In the genomic region with DNA sequence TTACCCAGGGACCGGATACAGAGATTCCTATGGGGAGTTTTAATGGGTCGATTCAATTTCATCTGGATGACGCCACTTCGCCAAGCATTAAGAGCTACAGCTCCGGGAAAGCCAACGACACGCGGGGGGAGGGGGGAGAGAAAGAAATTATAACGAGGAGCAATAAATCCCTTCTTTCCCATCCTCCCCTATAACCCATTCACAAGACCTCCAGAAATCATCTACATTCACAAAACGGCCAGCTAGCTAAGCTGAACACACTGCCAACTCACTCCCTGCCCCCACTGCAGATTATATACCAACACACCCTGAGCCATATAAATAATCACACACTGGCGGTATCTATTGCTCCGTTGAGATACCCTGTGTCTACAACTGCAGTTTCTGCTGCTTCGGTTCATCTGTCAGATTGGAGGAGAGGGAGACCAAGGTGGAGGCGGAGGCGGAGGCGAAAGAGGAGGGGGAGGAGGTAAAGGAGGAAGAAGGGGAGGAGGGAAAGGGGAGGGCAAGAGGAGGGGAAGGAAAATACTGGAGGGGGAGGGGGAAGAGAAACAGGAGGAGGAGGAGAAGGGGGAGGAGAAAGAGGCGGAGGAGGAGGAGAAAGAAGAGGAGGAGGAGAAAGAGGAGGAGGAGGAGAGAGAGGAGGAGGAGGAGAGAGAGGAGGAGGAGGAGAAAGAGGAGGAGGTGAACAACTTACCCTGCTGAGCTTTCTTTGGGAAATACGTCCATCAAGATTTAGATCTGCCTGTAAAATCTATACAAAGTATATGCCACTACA, we compare ENCODE assay signal across 8 cellular contexts.
DNase-seq lines count a peak whose midpoint lies in the region; ATAC-seq and TF ChIP-seq lines count a peak whose summit lies in the region.

No MANE protein-coding gene starts in this region.

- ATAC-seq in DND-41 (ENCODE audit: insufficient read depth, low read depth), result peak; percentile 89
- no peak for ATAC-seq in GM21381 (IDR thresholded peaks at IDR 0.05; ENCODE audit: unreplicated experiment)

- no peaks in the 10 kb centered on the region for H3K36me3 ChIP-seq in DND-41 (ENCODE audit: insufficient read depth, low read length)
- no peaks in the 10 kb centered on the region for H3K36me3 ChIP-seq in esophagus (ENCODE audit: control insufficient read depth in 2 of 2, insufficient read depth in 2 of 2, low read length in 1 of 2)
- H3K36me3 ChIP-seq in muscle layer of duodenum (ENCODE audit: control insufficient read depth in 1 of 2, insufficient read depth in 2 of 2, low read length in 2 of 2), result no peaks in the 10 kb centered on the region
- no peaks in the 10 kb centered on the region for H3K36me3 ChIP-seq in tibial artery

- H3K9me3 ChIP-seq in DND-41 (ENCODE audit: insufficient read depth, low read length, severe bottlenecking) (no peaks in the 10 kb centered on the region), esophagus (ENCODE audit: control insufficient read depth in 2 of 2, insufficient read depth in 1 of 2, low read depth in 1 of 2, low read length in 1 of 2) (no peaks in the 10 kb centered on the region), muscle layer of duodenum (ENCODE audit: control insufficient read depth in 1 of 2, low read length in 2 of 2) (no peaks in the 10 kb centered on the region), tibial artery (no peaks in the 10 kb centered on the region)

- peak overlapping the region; percentile 20 to 62; a peak in 3 of 4 replicates for H3K4me3 ChIP-seq in DND-41 (ENCODE audit: low read depth in 1 of 2, low read length in 2 of 2)
- H3K4me3 ChIP-seq in esophagus (ENCODE audit: low read depth in 1 of 2, low read length in 2 of 2), result peak overlapping the region; percentile 41 to 59
- H3K4me3 ChIP-seq in muscle layer of duodenum (ENCODE audit: low read depth in 1 of 2, low read length in 2 of 2), result peak overlapping the region; percentile 66 to 68
- peak overlapping the region; percentile 53 to 56 for H3K4me3 ChIP-seq in tibial artery

- WGBS in esophagus, 2 donors, result 27 to 35% methylated on average over 17 of the region's 18 CpGs

- H3K9ac ChIP-seq in DND-41 (ENCODE audit: low read depth, low read length), result peak overlapping the region; percentile 39

- no peaks in the 10 kb centered on the region for H3K27me3 ChIP-seq in DND-41 (ENCODE audit: insufficient read depth, low read length, poor library complexity)
- no peaks in the 10 kb centered on the region for H3K27me3 ChIP-seq in esophagus (ENCODE audit: control insufficient read depth in 1 of 2, insufficient read depth in 2 of 2, low read length in 2 of 2)
- no peaks in the 10 kb centered on the region for H3K27me3 ChIP-seq in muscle layer of duodenum (ENCODE audit: low read depth, low read length)
- H3K27me3 ChIP-seq in tibial artery, result no peaks in the 10 kb centered on the region

- H3K79me2 ChIP-seq in DND-41 (ENCODE audit: insufficient read depth, low read length), result no peaks in the 10 kb centered on the region

- no peaks in the 10 kb centered on the region for H4K20me1 ChIP-seq in DND-41 (ENCODE audit: insufficient read depth, low read length)

- intact Hi-C loops in tibial artery (cut with DNase I; ENCODE audit: low total_unique reads), result no loop called here

- peak overlapping the region; percentile 72 for H2AFZ ChIP-seq in DND-41 (ENCODE audit: low read depth, low read length)

- H3K27ac ChIP-seq in DND-41 (ENCODE audit: low read length), result peak overlapping the region; percentile 45; the same call in 1 of the 2 replicates
- H3K27ac ChIP-seq in esophagus (ENCODE audit: low read depth in 2 of 2, low read length in 1 of 2), result peak overlapping the region in 1 of 2 donors; percentile 54
- peak overlapping the region; percentile 25 for H3K27ac ChIP-seq in muscle layer of duodenum (ENCODE audit: low read length)
- H3K27ac ChIP-seq in tibial artery, result peak overlapping the region; percentile 63 to 65

- H3K4me1 ChIP-seq in DND-41 (ENCODE audit: insufficient read depth, low read length) (peaks cover 19% of the 10 kb centered on the region; the same call in 1 of the 2 replicates), esophagus (ENCODE audit: control insufficient read depth in 2 of 2, insufficient read depth in 2 of 2, low read length in 1 of 2) (no peaks in the 10 kb centered on the region), muscle layer of duodenum (ENCODE audit: control insufficient read depth in 1 of 2, insufficient read depth in 2 of 2, low read length in 2 of 2) (peaks cover 0 to 3% of the 10 kb centered on the region in 2 donors), tibial artery (peaks cover 0 to 2% (median 0%) of the 10 kb centered on the region in 4 donors)

- TF ChIP-seq CTCF in DND-41 (IDR thresholded peaks at IDR 0.05; ENCODE audit: borderline replicate concordance, extremely low read depth, low read length, poor library complexity, severe bottlenecking), result no peak
- TF ChIP-seq CTCF in tibial artery (IDR thresholded peaks at IDR 0.05), result no peak

- H3K4me2 ChIP-seq in DND-41 (ENCODE audit: insufficient read depth, low read length), result peak overlapping the region; percentile 80

- peak; percentile 76 for DNase-seq in DND-41
- peak; percentile 15 for DNase-seq in MV-4-11 (lab: John Stamatoyannopoulos, UW)
- DNase-seq in activated CD4-positive, alpha-beta T cell treated with anti-CD3 and anti-CD28 coated beads, Interleukin-2, amount 50 U/mL, for 48 hours, result peak; percentile 14 to 19
- peak; percentile 57 to 74 for DNase-seq in tibial artery
- DNase-seq in stimulated activated naive CD4-positive, alpha-beta T cell treated with Interleukin-2 at 50 U/mL for 16 hours (lab: John Stamatoyannopoulos, UW), result no peak
